In the genomic region with DNA sequence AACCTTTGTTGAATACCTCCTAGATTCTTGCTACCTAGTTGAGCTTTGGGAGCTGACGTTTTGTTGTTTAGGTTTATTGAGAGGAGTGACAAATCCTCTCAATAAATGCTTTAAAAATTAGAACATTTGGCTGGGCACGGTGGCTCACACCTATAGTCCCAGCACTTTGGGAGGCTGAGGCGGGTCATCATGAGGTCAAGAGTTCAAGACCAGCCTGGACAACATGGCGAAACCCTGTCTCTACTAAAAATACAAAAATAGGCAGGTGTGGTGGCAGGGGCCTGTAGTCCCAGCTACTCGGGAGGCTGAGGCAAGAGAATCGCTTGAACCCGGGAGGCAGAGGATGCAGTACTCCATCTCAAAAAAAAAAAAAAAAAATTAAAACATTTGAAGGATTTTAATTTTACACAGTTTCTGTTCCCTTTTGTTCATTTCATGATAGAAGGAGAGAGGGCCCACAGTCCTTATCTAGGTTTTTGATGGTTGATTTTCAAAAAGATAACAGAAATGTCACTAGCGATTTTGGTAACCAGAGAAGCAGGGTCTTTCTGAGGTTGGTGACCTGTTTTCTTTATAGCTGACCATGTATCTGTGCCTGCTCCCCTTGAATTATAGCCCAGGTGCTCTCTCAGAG, we compare ENCODE assay signal across 8 cellular contexts. TPM values are rescaled to one million over a fixed set of nuclear protein-coding genes. Genes with fewer than 3 reads are reported as not detected.
DNase-seq lines count a peak whose midpoint lies in the region; ATAC-seq and TF ChIP-seq lines count a peak whose summit lies in the region.

No MANE protein-coding gene starts in this region.

- WGBS in heart right ventricle, 2 donors, result 78 to 82% methylated on average over 8 of the region's 8 CpGs

- H3K27me3 ChIP-seq in heart right ventricle, result no peaks in the 10 kb centered on the region
- no peaks in the 10 kb centered on the region for H3K27me3 ChIP-seq in left lung
- no peaks in the 10 kb centered on the region for H3K27me3 ChIP-seq in vagina

- H3K4me3 Mint-ChIP-seq in activated CD4-positive, alpha-beta memory T cell treated with anti-CD3 and anti-CD28 coated beads, Interleukin-2, amount 10 ng/mL, durations not matched to agents 7 days and 5 days, result peak overlapping the region; percentile 51

- TF ChIP-seq CTCF in heart right ventricle (IDR thresholded peaks at IDR 0.05) (no peak), left lung (IDR thresholded peaks at IDR 0.05) (no peak), vagina (IDR thresholded peaks at IDR 0.05) (no peak)

- H3K27ac Mint-ChIP-seq in activated CD4-positive, alpha-beta memory T cell treated with anti-CD3 and anti-CD28 coated beads, Interleukin-2, amount 10 ng/mL, durations not matched to agents 7 days and 5 days, result peak overlapping the region; percentile 91

- H3K27ac ChIP-seq in heart right ventricle (peak overlapping the region; percentile 47 to 92 (median 76)), left lung (peak overlapping the region; percentile 53 to 94), vagina (peak overlapping the region; percentile 15)

- peaks cover 7 to 92% (median 81%) of the 10 kb centered on the region in 9 donors for H3K4me1 ChIP-seq in heart right ventricle
- H3K4me1 ChIP-seq in left lung, result peaks cover 18 to 89% of the 10 kb centered on the region in 2 donors
- peaks cover 53% of the 10 kb centered on the region for H3K4me1 ChIP-seq in vagina

- no peaks in the 10 kb centered on the region for H3K9me3 Mint-ChIP-seq in activated CD4-positive, alpha-beta memory T cell treated with anti-CD3 and anti-CD28 coated beads, Interleukin-2, amount 10 ng/mL, durations not matched to agents 7 days and 5 days

- H3K4me3 ChIP-seq in heart right ventricle (peak overlapping the region in 1 of 10 donors; percentile 15), left lung (peak overlapping the region in 1 of 2 donors; percentile 17), vagina (no peak overlapping the region)

- DNase-seq in heart right ventricle, result no peak
- no peak for DNase-seq in left cardiac atrium
- DNase-seq in activated CD4-positive, alpha-beta memory T cell treated with anti-CD3 and anti-CD28 coated beads, Interleukin-2, amount 10 ng/mL, durations not matched to agents 7 days and 5 days, result no peak
- DNase-seq in left lung, result no peak
- DNase-seq in vagina (ENCODE audit: extremely low spot score in 2 of 2), result no peak
- no peak for DNase-seq in NCI-H1092 (lab: John Stamatoyannopoulos, UW)
- DNase-seq in AG08395 (ENCODE audit: low spot score), result no peak
- no peak for DNase-seq in NCI-H2196 treated with DMSO at 0.1 percent for 48 hours (lab: John Stamatoyannopoulos, UW; ENCODE audit: unreplicated experiment)

- ATAC-seq in heart right ventricle, result no peak
- no peak for ATAC-seq in left cardiac atrium
- ATAC-seq in left lung, result no peak

- CTCF ChIA-PET in activated CD4-positive, alpha-beta memory T cell treated with anti-CD3 and anti-CD28 coated beads, Interleukin-2, amount 10 ng/mL, durations not matched to agents 7 days and 5 days (lab: Charles Lee), result interaction anchor here (0.6 to 3.5 kb wide), 7 partner anchors 41 to 205 kb away, joined by 3 to 35 read pairs (median 5); partner anchors contain the start of gene PIGV

- intact Hi-C loops in heart right ventricle (cut with DNase I), result loop anchor here in 3 of 10 donors (1.0 to 5.0 kb wide), 5 partner anchors 20 to 46 kb away; partner anchors contain the start of genes ARID1A (in 1 of the 3) and PIGV (in 1 of the 3)
- intact Hi-C loops in left cardiac atrium (cut with DNase I), result no loop called here
- intact Hi-C loops in left lung (cut with DNase I), result no loop called here
- intact Hi-C loops in vagina (cut with DNase I), result no loop called here

- POLR2A ChIA-PET in activated CD4-positive, alpha-beta memory T cell treated with anti-CD3 and anti-CD28 coated beads, Interleukin-2, amount 10 ng/mL, durations not matched to agents 7 days and 5 days (lab: Charles Lee), result interaction anchor here (0.8 to 14.6 kb wide), 12 partner anchors 12 to 243 kb away, joined by 3 to 204 read pairs (median 9); partner anchors contain the start of genes ARID1A and PIGV

- peaks cover 0 to 81% (median 13%) of the 10 kb centered on the region in 9 donors for H3K36me3 ChIP-seq in heart right ventricle
- peaks cover 0 to 58% of the 10 kb centered on the region in 2 donors for H3K36me3 ChIP-seq in left lung
- peaks cover 0 to 35% of the 10 kb centered on the region in 2 donors for H3K36me3 ChIP-seq in vagina

- no peak for TF ChIP-seq POLR2A in vagina (IDR thresholded peaks at IDR 0.05)

- H3K4me1 Mint-ChIP-seq in activated CD4-positive, alpha-beta memory T cell treated with anti-CD3 and anti-CD28 coated beads, Interleukin-2, amount 10 ng/mL, durations not matched to agents 7 days and 5 days, result peaks cover 79% of the 10 kb centered on the region

- H3K27me3 Mint-ChIP-seq in activated CD4-positive, alpha-beta memory T cell treated with anti-CD3 and anti-CD28 coated beads, Interleukin-2, amount 10 ng/mL, durations not matched to agents 7 days and 5 days, result no peaks in the 10 kb centered on the region

- H3K9me3 ChIP-seq in heart right ventricle (no peaks in the 10 kb centered on the region), left lung (no peaks in the 10 kb centered on the region), vagina (no peaks in the 10 kb centered on the region)

- H3K36me3 Mint-ChIP-seq in activated CD4-positive, alpha-beta memory T cell treated with anti-CD3 and anti-CD28 coated beads, Interleukin-2, amount 10 ng/mL, durations not matched to agents 7 days and 5 days (ENCODE audit: low read depth), result peaks cover 80% of the 10 kb centered on the region

RNA-seq across cellular contexts. Expression of gene PIGV, which starts 44.2 kb away (rescaled TPM):
- total RNA-seq in heart right ventricle, result 1 to 10 TPM; 2.7 to 7.5 (median 4.6) TPM
- polyA plus RNA-seq in heart right ventricle, result 1 to 10 TPM; 2.9 to 3.4 TPM
- 1 to 10 TPM; 6.1 to 6.7 TPM for total RNA-seq in left cardiac atrium
- 10 to 100 TPM; 16.6 to 16.9 TPM for total RNA-seq in activated CD4-positive, alpha-beta memory T cell treated with anti-CD3 and anti-CD28 coated beads, Interleukin-2, amount 10 ng/mL, durations not matched to agents 7 days and 5 days
- total RNA-seq in left lung, result 10 to 100 TPM; 15.4 to 16.9 TPM
- 8.1 TPM for total RNA-seq in vagina

RNA-seq across cellular contexts. Expression of gene ARID1A, which starts 47.7 kb away (rescaled TPM):
- 10 to 100 TPM; 33.6 to 62.5 (median 45.7) TPM for total RNA-seq in heart right ventricle
- 10 to 100 TPM; 14.5 to 16.8 TPM for polyA plus RNA-seq in heart right ventricle
- 10 to 100 TPM; 34.5 to 38.5 TPM for total RNA-seq in left cardiac atrium
- total RNA-seq in activated CD4-positive, alpha-beta memory T cell treated with anti-CD3 and anti-CD28 coated beads, Interleukin-2, amount 10 ng/mL, durations not matched to agents 7 days and 5 days, result 10 to 100 TPM; 88.9 to 90.0 TPM
- 10 to 100 TPM; 65.5 to 71.4 TPM for total RNA-seq in left lung
- total RNA-seq in vagina, result 91.6 TPM

Comparison
In these comparisons a context has a peak if more than half of its experiments do, and no peak if none do; other contexts are left out.
1. H3K27ac ChIP-seq: peak in every context shown above with its lines; median percentile 76 in heart right ventricle; 74 in left lung; 15 in vagina.